ENCODE assay signal across 31 cellular contexts in genomic region chr19:10525636-10526035, GRCh38. TPM values are rescaled to one million over a fixed set of nuclear protein-coding genes. Genes with fewer than 3 reads are reported as not detected.
DNase-seq lines count a peak whose midpoint lies in the region; ATAC-seq, FAIRE-seq and TF ChIP-seq lines count a peak whose summit lies in the region.
"Had no signal": no experiment of that assay in that cellular context is flagged by ENCODE, and none has a peak within 500 bp of the region (broad histone marks: within the 10 kb centered on the region; RNA-seq: fewer than 3 reads in every experiment).

No MANE protein-coding gene starts in this region.

- H3K36me3 Mint-ChIP-seq in natural killer cell (no peaks in the 10 kb centered on the region), immature natural killer cell (no peaks in the 10 kb centered on the region)
- no peaks in the 10 kb centered on the region for H3K36me3 Mint-ChIP-seq in natural killer cell treated with Interleukin-12 subunit alpha and Interleukin-12 subunit beta and Interleukin-15 and Interleukin-18, amount 100 ng/mL, for 72 hours
- H3K36me3 Mint-ChIP-seq: CD14-positive monocyte; CD4-positive, alpha-beta memory T cell; CD4-positive, CD25-positive, alpha-beta regulatory T cell; CD8-positive, alpha-beta memory T cell; CD8-positive, alpha-beta T cell had no signal

- no peaks in the 10 kb centered on the region for H3K27me3 Mint-ChIP-seq in natural killer cell (ENCODE audit: low read depth in 2 of 2)
- H3K27me3 Mint-ChIP-seq in natural killer cell treated with Interleukin-12 subunit alpha and Interleukin-12 subunit beta and Interleukin-15 and Interleukin-18, amount 100 ng/mL, for 72 hours = no peaks in the 10 kb centered on the region
- H3K27me3 Mint-ChIP-seq in immature natural killer cell (ENCODE audit: low read depth in 3 of 3) = peaks cover 3 to 19% (median 10%) of the 10 kb centered on the region in 3 donors
- H3K27me3 Mint-ChIP-seq: B cell; CD4-positive, alpha-beta memory T cell; CD4-positive, alpha-beta T cell had no signal

- H3K27ac Mint-ChIP-seq in natural killer cell (peak overlapping the region in 1 of 2 donors; percentile 49), immature natural killer cell (peak overlapping the region; percentile 55 to 90 (median 78))
- H3K27ac Mint-ChIP-seq in natural killer cell treated with Interleukin-12 subunit alpha and Interleukin-12 subunit beta and Interleukin-15 and Interleukin-18, amount 100 ng/mL, for 72 hours = no peak overlapping the region
- H3K27ac Mint-ChIP-seq: B cell; CD14-positive monocyte; CD4-positive, alpha-beta memory T cell; CD4-positive, alpha-beta T cell; CD4-positive, CD25-positive, alpha-beta regulatory T cell; CD8-positive, alpha-beta memory T cell; CD8-positive, alpha-beta T cell had no signal

- intact Hi-C loops in natural killer cell (cut with micrococcal nuclease) = no loop called here

- DNase-seq in natural killer cell (no peak), epidermal melanocyte (ENCODE audit: insufficient read length, low spot score) (peak; percentile 7), immature natural killer cell (no peak)
- DNase-seq in natural killer cell treated with Interleukin-12 subunit alpha and Interleukin-12 subunit beta and Interleukin-15 and Interleukin-18, amount 100 ng/mL, for 72 hours (ENCODE audit: low spot score) = no peak
- DNase-seq: 8988T; ACHN; AML-193; BE2C; C1 segment of cervical spinal cord; Calu3; CD4-positive, alpha-beta memory T cell; CD4-positive, alpha-beta T cell; CD4-positive, CD25-positive, alpha-beta regulatory T cell; CD8-positive, alpha-beta memory T cell; CD8-positive, alpha-beta T cell; COR-L47; DMS 273 treated with DMSO at 0.1 percent for 48 hours; DMS153; DMS53; DMS79; DMS79 treated with DMSO at 0.1 percent for 48 hours; DND-41; EL had no signal

- H3K9me3 Mint-ChIP-seq in natural killer cell (no peaks in the 10 kb centered on the region), immature natural killer cell (no peaks in the 10 kb centered on the region)
- H3K9me3 Mint-ChIP-seq in natural killer cell treated with Interleukin-12 subunit alpha and Interleukin-12 subunit beta and Interleukin-15 and Interleukin-18, amount 100 ng/mL, for 72 hours = no peaks in the 10 kb centered on the region
- H3K9me3 Mint-ChIP-seq: CD14-positive monocyte; CD4-positive, alpha-beta memory T cell; CD4-positive, alpha-beta T cell; CD8-positive, alpha-beta memory T cell; CD8-positive, alpha-beta T cell had no signal

- TF ChIP-seq CTCF in natural killer cell (IDR thresholded peaks at IDR 0.05) = no peak

- H3K4me1 Mint-ChIP-seq in natural killer cell (peaks cover 17 to 21% of the 10 kb centered on the region in 2 donors), immature natural killer cell (peaks cover 40 to 42% of the 10 kb centered on the region in 2 donors)
- H3K4me1 Mint-ChIP-seq in natural killer cell treated with Interleukin-12 subunit alpha and Interleukin-12 subunit beta and Interleukin-15 and Interleukin-18, amount 100 ng/mL, for 72 hours (ENCODE audit: low read depth in 2 of 2) = peaks cover 5 to 22% of the 10 kb centered on the region in 2 donors
- H3K4me1 Mint-ChIP-seq: B cell; CD14-positive monocyte; CD4-positive, alpha-beta memory T cell; CD4-positive, CD25-positive, alpha-beta regulatory T cell had no signal

- ATAC-seq in natural killer cell (no peak), HG03139 (IDR thresholded peaks at IDR 0.05; ENCODE audit: unreplicated experiment) (no peak), GM18870 (IDR thresholded peaks at IDR 0.05; ENCODE audit: unreplicated experiment) (no peak), GM19328 (IDR thresholded peaks at IDR 0.05; ENCODE audit: unreplicated experiment) (no peak)
- ATAC-seq in natural killer cell treated with Interleukin-12 subunit alpha and Interleukin-12 subunit beta and Interleukin-15 and Interleukin-18, amount 100 ng/mL, for 72 hours = no peak
- ATAC-seq: A549; CD8-positive, alpha-beta T cell had no signal

- peak; percentile 65 for FAIRE-seq in A204.1 (lab: Jason Lieb, UNC)
- FAIRE-seq: A549, D721Med had no signal

- peak overlapping the region; percentile 28 for H3K4me3 Mint-ChIP-seq in natural killer cell
- no peak overlapping the region for H3K4me3 Mint-ChIP-seq in natural killer cell treated with Interleukin-12 subunit alpha and Interleukin-12 subunit beta and Interleukin-15 and Interleukin-18, amount 100 ng/mL, for 72 hours
- peak overlapping the region in 2 of 5 donors; percentile 30 to 47 for H3K4me3 Mint-ChIP-seq in immature natural killer cell
- H3K4me3 Mint-ChIP-seq: B cell; CD14-positive monocyte; CD4-positive, alpha-beta memory T cell; CD4-positive, alpha-beta T cell; CD4-positive, CD25-positive, alpha-beta regulatory T cell; CD8-positive, alpha-beta memory T cell; CD8-positive, alpha-beta T cell had no signal

RNA-seq across cellular contexts. Expression of gene S1PR5, which starts 8.4 kb away (rescaled TPM):
- total RNA-seq in natural killer cell = 100 to 1,000 TPM; 307 to 433 (median 368) TPM
- total RNA-seq in natural killer cell treated with Interleukin-12 subunit alpha and Interleukin-12 subunit beta and Interleukin-15 and Interleukin-18, amount 100 ng/mL, for 72 hours = 10 to 100 TPM in 1 of 2 donors, 1 to 10 TPM in 1; 5.1 to 16.3 TPM
- 100 to 1,000 TPM; 383 to 659 (median 399) TPM for polyA plus RNA-seq in immature natural killer cell
- total RNA-seq: Calu3; CD4-positive, CD25-positive, alpha-beta regulatory T cell had no signal

RNA-seq across cellular contexts. Expression of gene ATG4D, which starts 18.1 kb away (rescaled TPM):
- 100 to 1,000 TPM; 128 to 155 (median 138) TPM for total RNA-seq in natural killer cell
- total RNA-seq in natural killer cell treated with Interleukin-12 subunit alpha and Interleukin-12 subunit beta and Interleukin-15 and Interleukin-18, amount 100 ng/mL, for 72 hours = 10 to 100 TPM; 67.4 to 71.0 TPM
- polyA plus RNA-seq in immature natural killer cell = 10 to 100 TPM; 13.9 to 42.1 (median 16.1) TPM

RNA-seq across cellular contexts. Expression of gene KEAP1, which starts 22.5 kb away (rescaled TPM):
- 10 to 100 TPM; 28.1 to 39.4 (median 34.6) TPM for total RNA-seq in natural killer cell
- total RNA-seq in natural killer cell treated with Interleukin-12 subunit alpha and Interleukin-12 subunit beta and Interleukin-15 and Interleukin-18, amount 100 ng/mL, for 72 hours = 100 to 1,000 TPM in 1 of 2 donors, 10 to 100 TPM in 1; 94.0 to 118 TPM
- polyA plus RNA-seq in immature natural killer cell = 10 to 100 TPM; 49.2 to 86.9 (median 71.6) TPM

RNA-seq across cellular contexts. Expression of gene KRI1, which starts 40.2 kb away (rescaled TPM):
- 10 to 100 TPM; 36.6 to 53.0 (median 49.5) TPM for total RNA-seq in natural killer cell
- 10 to 100 TPM; 50.9 to 89.6 TPM for total RNA-seq in natural killer cell treated with Interleukin-12 subunit alpha and Interleukin-12 subunit beta and Interleukin-15 and Interleukin-18, amount 100 ng/mL, for 72 hours
- polyA plus RNA-seq in immature natural killer cell = 10 to 100 TPM in 2 of 3 donors, 1 to 10 TPM in 1; 5.7 to 44.4 (median 10.1) TPM

RNA-seq across cellular contexts. Expression of gene CDKN2D, which starts 43.1 kb away (rescaled TPM):
- 100 to 1,000 TPM in 2 of 3 donors, 10 to 100 TPM in 1; 82.7 to 102 (median 101) TPM for total RNA-seq in natural killer cell
- total RNA-seq in natural killer cell treated with Interleukin-12 subunit alpha and Interleukin-12 subunit beta and Interleukin-15 and Interleukin-18, amount 100 ng/mL, for 72 hours = 10 to 100 TPM; 28.0 to 33.9 TPM
- 100 to 1,000 TPM; 253 to 474 (median 308) TPM for polyA plus RNA-seq in immature natural killer cell

Comparison
In these comparisons a context has a peak if more than half of its experiments do, and no peak if none do; other contexts are left out.
1. RNA of gene S1PR5, which starts 8.4 kb away (total RNA-seq): 307 to 433 TPM in natural killer cell; 5.1 to 16.3 TPM in natural killer cell treated with Interleukin-12 subunit alpha and Interleukin-12 subunit beta and Interleukin-15 and Interleukin-18, amount 100 ng/mL, for 72 hours; every median in the first group is over 10 times any median in the second.
2. H3K27ac Mint-ChIP-seq: peak in immature natural killer cell (6 of 6); none in natural killer cell treated with Interleukin-12 subunit alpha and Interleukin-12 subunit beta and Interleukin-15 and Interleukin-18, amount 100 ng/mL, for 72 hours (0 of 2).